10 cellular contexts compared by ENCODE assay signal in the genomic region with DNA sequence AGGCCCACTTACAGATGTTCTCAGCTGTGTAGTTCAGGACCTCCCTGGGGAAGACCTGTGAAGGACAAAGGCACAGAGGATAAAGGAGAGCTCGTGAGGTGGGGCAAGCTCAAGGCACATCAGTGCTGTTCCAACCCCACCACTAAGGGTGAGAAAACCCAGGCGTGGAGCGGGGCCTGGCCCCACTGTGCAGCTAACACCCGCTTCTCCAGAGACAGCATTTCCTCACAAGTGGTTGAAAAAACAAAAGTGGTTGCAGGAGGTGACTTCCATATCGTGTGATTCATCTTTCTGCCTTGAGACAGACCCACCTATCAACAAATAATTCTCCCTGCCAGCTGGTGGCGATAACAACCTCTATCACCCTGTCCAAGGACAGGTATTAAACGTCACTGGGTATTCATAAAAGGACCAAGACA. TPM values are rescaled to one million over a fixed set of nuclear protein-coding genes. Genes with fewer than 3 reads are reported as not detected.
DNase-seq lines count a peak whose midpoint lies in the region; ATAC-seq and TF ChIP-seq lines count a peak whose summit lies in the region.
"Had no signal": no experiment of that assay in that cellular context is flagged by ENCODE, and none has a peak within 500 bp of the region (broad histone marks: within the 10 kb centered on the region; RNA-seq: fewer than 3 reads in every experiment).

No MANE protein-coding gene starts in this region.

- H3K4me1 ChIP-seq in CD8-positive, alpha-beta memory T cell (ENCODE audit: insufficient read depth, low read length): peaks cover 15% of the 10 kb centered on the region
- H3K4me1 ChIP-seq in KMS-11 (ENCODE audit: low read depth, poor library complexity, severe bottlenecking): peaks cover 87% of the 10 kb centered on the region
- no peaks in the 10 kb centered on the region for H3K4me1 ChIP-seq in mucosa of descending colon (ENCODE audit: low read depth)
- peaks cover 4% of the 10 kb centered on the region for H3K4me1 ChIP-seq in effector memory CD4-positive, alpha-beta T cell (ENCODE audit: control insufficient read depth, insufficient read depth, low read length, poor library complexity, severe bottlenecking)
- no peaks in the 10 kb centered on the region for H3K4me1 ChIP-seq in neural progenitor cell

- H3K27ac Mint-ChIP-seq in CD8-positive, alpha-beta memory T cell: peak overlapping the region in 6 of 8 donors; percentile 38 to 83 (median 69)
- peak overlapping the region; percentile 62 for H3K27ac Mint-ChIP-seq in activated naive CD8-positive, alpha-beta T cell treated with anti-CD3 and anti-CD28 coated beads, Interleukin-2, amount 10 ng/mL, durations not matched to agents 7 days and 5 days
- H3K27ac Mint-ChIP-seq in neural progenitor cell: no peak overlapping the region

- H3K9me3 Mint-ChIP-seq in CD8-positive, alpha-beta memory T cell: no peaks in the 10 kb centered on the region
- H3K9me3 Mint-ChIP-seq in activated naive CD8-positive, alpha-beta T cell treated with anti-CD3 and anti-CD28 coated beads, Interleukin-2, amount 10 ng/mL, durations not matched to agents 7 days and 5 days: no peaks in the 10 kb centered on the region
- no peaks in the 10 kb centered on the region for H3K9me3 Mint-ChIP-seq in neural progenitor cell

- H3K79me2 ChIP-seq in KMS-11 (ENCODE audit: insufficient read depth, low read depth) (peaks cover 65% of the 10 kb centered on the region), neural progenitor cell (ENCODE audit: low read depth) (no peaks in the 10 kb centered on the region)

- CTCF ChIA-PET in CD8-positive, alpha-beta memory T cell (lab: Charles Lee): interaction anchor here (1.0 to 2.1 kb wide), 5 partner anchors 9 to 55 kb away, joined by 3 to 10 read pairs (median 6); no protein-coding TSS in a partner anchor

- H3K4me1 Mint-ChIP-seq in CD8-positive, alpha-beta memory T cell: peaks cover 43 to 56% (median 54%) of the 10 kb centered on the region in 3 donors
- H3K4me1 Mint-ChIP-seq in activated naive CD8-positive, alpha-beta T cell treated with anti-CD3 and anti-CD28 coated beads, Interleukin-2, amount 10 ng/mL, durations not matched to agents 7 days and 5 days: peaks cover 39% of the 10 kb centered on the region
- H3K4me1 Mint-ChIP-seq in neural progenitor cell: peaks cover 4% of the 10 kb centered on the region

- peak overlapping the region; percentile 69; the same call in 1 of the 2 replicates for H3K4me2 ChIP-seq in KMS-11
- no peak overlapping the region for H3K4me2 ChIP-seq in neural progenitor cell

- H3K27me3 ChIP-seq in CD8-positive, alpha-beta memory T cell (ENCODE audit: insufficient read depth, low read length, poor library complexity, severe bottlenecking): no peaks in the 10 kb centered on the region
- no peaks in the 10 kb centered on the region for H3K27me3 ChIP-seq in KMS-11 (ENCODE audit: insufficient read depth, low read depth)
- H3K27me3 ChIP-seq in effector memory CD4-positive, alpha-beta T cell (replicated peaks; ENCODE audit: control insufficient read depth, insufficient read depth, low read length, poor library complexity, severe bottlenecking): no peaks in the 10 kb centered on the region
- no peaks in the 10 kb centered on the region for H3K27me3 ChIP-seq in neural progenitor cell
- H3K27me3 ChIP-seq: upper lobe of left lung had no signal

- no peaks in the 10 kb centered on the region for H3K27me3 Mint-ChIP-seq in CD8-positive, alpha-beta memory T cell
- H3K27me3 Mint-ChIP-seq in activated naive CD8-positive, alpha-beta T cell treated with anti-CD3 and anti-CD28 coated beads, Interleukin-2, amount 10 ng/mL, durations not matched to agents 7 days and 5 days: no peaks in the 10 kb centered on the region
- peaks cover 2% of the 10 kb centered on the region for H3K27me3 Mint-ChIP-seq in neural progenitor cell (ENCODE audit: insufficient read depth, low read depth)

- no peak overlapping the region for H3K4me3 ChIP-seq in CD8-positive, alpha-beta memory T cell (ENCODE audit: low read length)
- H3K4me3 ChIP-seq in KMS-11 (IDR thresholded peaks at IDR 0.05; ENCODE audit: insufficient read depth, low read depth, low read length) (no peak overlapping the region), mucosa of descending colon (no peak overlapping the region), neural progenitor cell (no peak overlapping the region)
- H3K4me3 ChIP-seq in effector memory CD4-positive, alpha-beta T cell (ENCODE audit: insufficient read depth, low read depth, low read length, poor library complexity, severe bottlenecking): no peak overlapping the region
- H3K4me3 ChIP-seq: upper lobe of left lung had no signal

- no peak overlapping the region for H2AFZ ChIP-seq in KMS-11 (ENCODE audit: low read depth)
- H2AFZ ChIP-seq in neural progenitor cell (replicated peaks): no peak overlapping the region

- no peaks in the 10 kb centered on the region for H3K9me3 ChIP-seq in CD8-positive, alpha-beta memory T cell (ENCODE audit: low read length)
- no peaks in the 10 kb centered on the region for H3K9me3 ChIP-seq in mucosa of descending colon
- no peaks in the 10 kb centered on the region for H3K9me3 ChIP-seq in effector memory CD4-positive, alpha-beta T cell (ENCODE audit: control insufficient read depth, low read length)
- no peaks in the 10 kb centered on the region for H3K9me3 ChIP-seq in neural progenitor cell (ENCODE audit: low read depth)
- H3K9me3 ChIP-seq: upper lobe of left lung had no signal

- intact Hi-C loops in mucosa of descending colon (cut with DNase I, micrococcal nuclease): no loop called here

- no peaks in the 10 kb centered on the region for H3F3A ChIP-seq in neural progenitor cell (ENCODE audit: low read depth)

- POLR2A ChIA-PET in CD8-positive, alpha-beta memory T cell (lab: Charles Lee): interaction anchor here (1.3 kb wide), 1 partner anchor 11 kb away, joined by 9 read pairs; no protein-coding TSS in a partner anchor
- POLR2A ChIA-PET in activated naive CD8-positive, alpha-beta T cell treated with anti-CD3 and anti-CD28 coated beads, Interleukin-2, amount 10 ng/mL, durations not matched to agents 7 days and 5 days (lab: Charles Lee): no interaction called here

- H4K20me1 ChIP-seq in KMS-11 (ENCODE audit: insufficient read depth): no peaks in the 10 kb centered on the region
- peaks cover 3% of the 10 kb centered on the region for H4K20me1 ChIP-seq in neural progenitor cell (ENCODE audit: low read depth)

- DNase-seq in CD8-positive, alpha-beta memory T cell: peak in 1 of 5 donors; percentile 11
- DNase-seq in activated naive CD8-positive, alpha-beta T cell treated with anti-CD3 and anti-CD28 coated beads, Interleukin-2, amount 10 ng/mL, durations not matched to agents 7 days and 5 days: no peak
- DNase-seq in mucosa of descending colon (no peak), anterior cingulate cortex (lab: John Stamatoyannopoulos, UW) (no peak), neural progenitor cell (ENCODE audit: low spot score) (no peak)
- no peak for DNase-seq in effector memory CD4-positive, alpha-beta T cell
- DNase-seq: foreskin melanocyte, upper lobe of left lung had no signal

- peak; percentile 61 for ATAC-seq in activated naive CD8-positive, alpha-beta T cell treated with anti-CD3 and anti-CD28 coated beads, Interleukin-2, amount 10 ng/mL, durations not matched to agents 7 days and 5 days (ENCODE audit: low read depth)
- ATAC-seq in mucosa of descending colon (peak; percentile 49), GM18517 (IDR thresholded peaks at IDR 0.05; ENCODE audit: unreplicated experiment) (no peak)

- H3K36me3 Mint-ChIP-seq in CD8-positive, alpha-beta memory T cell: peaks cover 0 to 87% (median 25%) of the 10 kb centered on the region in 3 donors
- H3K36me3 Mint-ChIP-seq in activated naive CD8-positive, alpha-beta T cell treated with anti-CD3 and anti-CD28 coated beads, Interleukin-2, amount 10 ng/mL, durations not matched to agents 7 days and 5 days: peaks cover 43% of the 10 kb centered on the region
- peaks cover 32% of the 10 kb centered on the region for H3K36me3 Mint-ChIP-seq in neural progenitor cell

- H3K36me3 ChIP-seq in CD8-positive, alpha-beta memory T cell (ENCODE audit: insufficient read depth, low read length): peaks cover 44% of the 10 kb centered on the region
- H3K36me3 ChIP-seq in KMS-11 (ENCODE audit: insufficient read depth) (peaks cover 4% of the 10 kb centered on the region; the same call in 1 of the 2 replicates), mucosa of descending colon (ENCODE audit: low read depth) (no peaks in the 10 kb centered on the region), neural progenitor cell (no peaks in the 10 kb centered on the region)
- peaks cover 53% of the 10 kb centered on the region for H3K36me3 ChIP-seq in effector memory CD4-positive, alpha-beta T cell (ENCODE audit: control insufficient read depth, insufficient read depth, low read length)

- no peak overlapping the region for H3K9ac ChIP-seq in KMS-11
- no peak overlapping the region for H3K9ac ChIP-seq in neural progenitor cell

- no peak overlapping the region for H3K27ac ChIP-seq in CD8-positive, alpha-beta memory T cell (ENCODE audit: low read depth, low read length)
- H3K27ac ChIP-seq in KMS-11 (peak overlapping the region; percentile 75; the same call in 1 of the 2 replicates), neural progenitor cell (no peak overlapping the region)
- no peak overlapping the region for H3K27ac ChIP-seq in effector memory CD4-positive, alpha-beta T cell (ENCODE audit: insufficient read depth, low read length, poor library complexity, severe bottlenecking)
- H3K27ac ChIP-seq: upper lobe of left lung had no signal

- peak overlapping the region in 3 of 7 donors; percentile 10 to 34 (median 30) for H3K4me3 Mint-ChIP-seq in CD8-positive, alpha-beta memory T cell
- peak overlapping the region; percentile 36 for H3K4me3 Mint-ChIP-seq in activated naive CD8-positive, alpha-beta T cell treated with anti-CD3 and anti-CD28 coated beads, Interleukin-2, amount 10 ng/mL, durations not matched to agents 7 days and 5 days
- H3K4me3 Mint-ChIP-seq in neural progenitor cell: no peak overlapping the region

- TF ChIP-seq CTCF in KMS-11 (conservative IDR thresholded peaks at IDR 0.05; ENCODE audit: low read depth, low read length): peak; percentile 39; the same call in 1 of the 2 replicates
- no peak for TF ChIP-seq CTCF in mucosa of descending colon (IDR thresholded peaks at IDR 0.05)
- no peak for TF ChIP-seq CTCF in neural progenitor cell (IDR thresholded peaks at IDR 0.05)

RNA-seq across cellular contexts. Expression of a gene that starts 30.0 kb away (rescaled TPM):
- total RNA-seq in CD8-positive, alpha-beta memory T cell: 1 to 10 TPM; 5.8 to 6.0 TPM
- 10.6 TPM for polyA plus RNA-seq in CD8-positive, alpha-beta memory T cell
- total RNA-seq in activated naive CD8-positive, alpha-beta T cell treated with anti-CD3 and anti-CD28 coated beads, Interleukin-2, amount 10 ng/mL, durations not matched to agents 7 days and 5 days: 10 to 100 TPM; 30.1 to 31.8 TPM
- total RNA-seq in mucosa of descending colon (10 to 100 TPM in 1 of 3 donors, 1 to 10 TPM in 2; 2.3 to 22.1 (median 4.2) TPM), neural progenitor cell (ENCODE audit: low replicate concordance) (48.7 and 84.2 TPM in 2 replicates)

RNA-seq across cellular contexts. Expression of a gene that starts 44.4 kb away (rescaled TPM):
- total RNA-seq in CD8-positive, alpha-beta memory T cell: 10 to 100 TPM; 32.8 to 38.8 TPM
- polyA plus RNA-seq in CD8-positive, alpha-beta memory T cell: 57.8 TPM
- 10 to 100 TPM; 30.7 to 38.3 TPM for total RNA-seq in activated naive CD8-positive, alpha-beta T cell treated with anti-CD3 and anti-CD28 coated beads, Interleukin-2, amount 10 ng/mL, durations not matched to agents 7 days and 5 days
- total RNA-seq in mucosa of descending colon: 10 to 100 TPM; 52.3 to 71.9 (median 60.3) TPM
- 7.4 and 11.4 TPM in 2 replicates for total RNA-seq in neural progenitor cell (ENCODE audit: low replicate concordance)
